33 cellular contexts compared by ENCODE assay signal in the genomic region with DNA sequence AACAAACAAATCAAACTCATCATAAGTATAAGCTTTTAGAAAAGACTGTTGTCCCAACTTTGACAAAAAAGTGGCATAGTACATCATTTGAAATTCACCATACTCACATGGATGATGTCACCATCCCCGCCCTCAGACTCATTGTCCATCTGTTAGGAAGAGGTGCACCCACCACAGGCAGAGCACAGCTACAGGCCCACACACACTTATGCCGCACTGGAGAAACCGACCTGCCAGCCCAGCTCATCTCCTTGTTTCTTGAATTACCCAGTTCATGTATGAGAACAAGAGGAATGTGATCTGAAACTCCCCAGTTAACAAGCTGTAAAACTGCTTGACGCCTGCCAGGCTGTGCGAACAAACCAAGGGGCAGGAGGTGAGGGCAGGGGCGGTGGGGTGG.
"Had no signal": no experiment of that assay in that cellular context is flagged by ENCODE, and none has a peak within 500 bp of the region (broad histone marks: within the 10 kb centered on the region; RNA-seq: fewer than 3 reads in every experiment).

No MANE protein-coding gene starts in this region.

- H3K36me3 Mint-ChIP-seq: activated CD4-positive, alpha-beta memory T cell treated with anti-CD3 and anti-CD28 coated beads for 36 hours; activated CD8-positive, alpha-beta memory T cell treated with anti-CD3 and anti-CD28 coated beads, Interleukin-2, amount 10 ng/mL, durations not matched to agents 7 days and 5 days; activated naive CD4-positive, alpha-beta T cell treated with anti-CD3 and anti-CD28 coated beads, Interleukin-2, amount 10 ng/mL, durations not matched to agents 7 days and 5 days; activated naive CD4-positive, alpha-beta T cell treated with anti-CD3 and anti-CD28 coated beads, Interleukin-2, amount 50 U/mL, for 24 hours; activated naive CD8-positive, alpha-beta T cell; activated naive CD8-positive, alpha-beta T cell treated with anti-CD3 and anti-CD28 coated beads, Interleukin-2, amount 10 ng/mL, durations not matched to agents 7 days and 5 days; brain had no signal

- H3K27ac ChIP-seq: ascending aorta, cardiac muscle cell, VCaP had no signal

- H3K4me3 ChIP-seq: ascending aorta, cardiac muscle cell had no signal

- H3K27me3 ChIP-seq: ascending aorta, cardiac muscle cell had no signal

- ATAC-seq: activated CD8-positive, alpha-beta memory T cell treated with anti-CD3 and anti-CD28 coated beads, Interleukin-2, amount 10 ng/mL, durations not matched to agents 7 days and 5 days; activated CD8-positive, alpha-beta T cell treated with anti-CD3 and anti-CD28 coated beads, Interleukin-2, amount 10 ng/mL, durations not matched to agents 7 days and 5 days; activated naive CD8-positive, alpha-beta T cell treated with anti-CD3 and anti-CD28 coated beads, Interleukin-2, amount 50 U/mL, for 24 hours had no signal

- DNase-seq: activated B cell treated with CpG ODN at 0.5 μM for 24 hours; activated CD4-positive, alpha-beta memory T cell treated with anti-CD3 and anti-CD28 coated beads for 36 hours; activated CD4-positive, alpha-beta T cell treated with anti-CD3 and anti-CD28 coated beads for 4 hours; activated CD4-positive, alpha-beta T cell treated with anti-CD3 and anti-CD28 coated beads, Interleukin-2, amount 10 ng/mL, durations not matched to agents 24 days and 14 days; activated CD4-positive, alpha-beta T cell treated with anti-CD3 and anti-CD28 coated beads, Interleukin-2, amount 50 U/mL, for 1 hour; activated CD4-positive, alpha-beta T cell treated with anti-CD3 and anti-CD28 coated beads, Interleukin-2, amount 50 U/mL, for 4 hours; activated CD4-positive, CD25-positive, alpha-beta regulatory T cell treated with anti-CD3 and anti-CD28 coated beads, Interleukin-2, amount 50 U/mL, for 72 hours; activated CD8-positive, alpha-beta memory T cell treated with anti-CD3 and anti-CD28 coated beads for 24 hours; activated CD8-positive, alpha-beta memory T cell treated with anti-CD3 and anti-CD28 coated beads, Interleukin-2, amount 10 ng/mL, durations not matched to agents 7 days and 5 days; activated CD8-positive, alpha-beta memory T cell treated with anti-CD3 and anti-CD28 coated beads, Interleukin-2, amount 50 U/mL, for 48 hours; activated CD8-positive, alpha-beta T cell treated with anti-CD3 and anti-CD28 coated beads, Interleukin-2, amount 10 ng/mL, durations not matched to agents 7 days and 5 days; activated effector memory CD4-positive, alpha-beta T cell treated with Interleukin-2 at 50 U/mL for 16 hours; activated gamma-delta T cell; activated naive CD4-positive, alpha-beta T cell treated with anti-CD3 and anti-CD28 coated beads, Interleukin-2, amount 10 ng/mL, durations not matched to agents 7 days and 5 days; activated naive CD4-positive, alpha-beta T cell treated with Interleukin-2 at 50 U/mL for 16 hours; activated naive CD8-positive, alpha-beta T cell treated with anti-CD3 and anti-CD28 coated beads, Interleukin-2, amount 10 ng/mL, durations not matched to agents 7 days and 5 days; activated naive CD8-positive, alpha-beta T cell treated with anti-CD3 and anti-CD28 coated beads, Interleukin-2, amount 50 U/mL, for 24 hours; activated T-cell treated with anti-CD3 and anti-CD28 coated beads, Interleukin-2, amount 50 U/mL, for 24 hours; activated T-cell treated with anti-CD3 and anti-CD28 coated beads, Interleukin-2, amount 50 U/mL, for 48 hours; caudate nucleus; T-helper 1 cell; T-helper 2 cell; T-helper 9 cell had no signal

- H3K4me3 Mint-ChIP-seq: activated B cell treated with CpG ODN at 0.5 μM for 24 hours; activated CD4-positive, alpha-beta memory T cell treated with anti-CD3 and anti-CD28 coated beads for 36 hours; activated CD4-positive, alpha-beta T cell treated with anti-CD3 and anti-CD28 coated beads, Interleukin-2, amount 10 ng/mL, durations not matched to agents 24 days and 14 days; activated CD8-positive, alpha-beta memory T cell treated with anti-CD3 and anti-CD28 coated beads, Interleukin-2, amount 10 ng/mL, durations not matched to agents 7 days and 5 days; activated CD8-positive, alpha-beta T cell treated with anti-CD3 and anti-CD28 coated beads, Interleukin-2, amount 10 ng/mL, durations not matched to agents 7 days and 5 days; activated naive CD4-positive, alpha-beta T cell treated with anti-CD3 and anti-CD28 coated beads, Interleukin-2, amount 10 ng/mL, durations not matched to agents 7 days and 5 days; activated naive CD4-positive, alpha-beta T cell treated with anti-CD3 and anti-CD28 coated beads, Interleukin-2, amount 50 U/mL, for 24 hours; activated naive CD8-positive, alpha-beta T cell; activated naive CD8-positive, alpha-beta T cell treated with anti-CD3 and anti-CD28 coated beads, Interleukin-2, amount 10 ng/mL, durations not matched to agents 7 days and 5 days; activated naive CD8-positive, alpha-beta T cell treated with anti-CD3 and anti-CD28 coated beads, Interleukin-2, amount 50 U/mL, for 24 hours; activated T-cell treated with anti-CD3 and anti-CD28 coated beads, Interleukin-2, amount 50 U/mL, for 24 hours; brain; central memory CD8-positive, alpha-beta T cell; T-helper 1 cell treated with Interleukin-12 subunit alpha and Interleukin-12 subunit beta and Interleukin-4 antibody, amounts not matched to agents 30 μg/mL and 1 μg/mL, for 36 hours; T-helper 2 cell treated with Interferon-gamma antibody and Interleukin-4, amounts not matched to agents 5 μg/mL and 100 μg/mL, for 36 hours had no signal

- H3K9me3 Mint-ChIP-seq: activated CD4-positive, alpha-beta T cell treated with anti-CD3 and anti-CD28 coated beads, Interleukin-2, amount 10 ng/mL, durations not matched to agents 24 days and 14 days; activated naive CD4-positive, alpha-beta T cell treated with anti-CD3 and anti-CD28 coated beads, Interleukin-2, amount 50 U/mL, for 24 hours had no signal

- H3K4me1 Mint-ChIP-seq: activated B cell treated with CpG ODN at 0.5 μM for 24 hours; activated CD4-positive, alpha-beta T cell treated with anti-CD3 and anti-CD28 coated beads, Interleukin-2, amount 10 ng/mL, durations not matched to agents 24 days and 14 days; activated naive CD4-positive, alpha-beta T cell treated with anti-CD3 and anti-CD28 coated beads, Interleukin-2, amount 10 ng/mL, durations not matched to agents 7 days and 5 days; activated naive CD4-positive, alpha-beta T cell treated with anti-CD3 and anti-CD28 coated beads, Interleukin-2, amount 50 U/mL, for 24 hours; activated naive CD8-positive, alpha-beta T cell treated with anti-CD3 and anti-CD28 coated beads, Interleukin-2, amount 10 ng/mL, durations not matched to agents 7 days and 5 days; activated naive CD8-positive, alpha-beta T cell treated with anti-CD3 and anti-CD28 coated beads, Interleukin-2, amount 50 U/mL, for 24 hours; brain; central memory CD8-positive, alpha-beta T cell had no signal

- H3K27ac Mint-ChIP-seq: activated B cell treated with CpG ODN at 0.5 μM for 24 hours; activated CD4-positive, alpha-beta memory T cell treated with anti-CD3 and anti-CD28 coated beads for 36 hours; activated CD4-positive, alpha-beta T cell treated with anti-CD3 and anti-CD28 coated beads, Interleukin-2, amount 10 ng/mL, durations not matched to agents 24 days and 14 days; activated CD8-positive, alpha-beta memory T cell treated with anti-CD3 and anti-CD28 coated beads, Interleukin-2, amount 10 ng/mL, durations not matched to agents 7 days and 5 days; activated CD8-positive, alpha-beta T cell treated with anti-CD3 and anti-CD28 coated beads, Interleukin-2, amount 10 ng/mL, durations not matched to agents 7 days and 5 days; activated naive CD4-positive, alpha-beta T cell treated with anti-CD3 and anti-CD28 coated beads, Interleukin-2, amount 10 ng/mL, durations not matched to agents 7 days and 5 days; activated naive CD4-positive, alpha-beta T cell treated with anti-CD3 and anti-CD28 coated beads, Interleukin-2, amount 50 U/mL, for 24 hours; activated naive CD8-positive, alpha-beta T cell; activated naive CD8-positive, alpha-beta T cell treated with anti-CD3 and anti-CD28 coated beads, Interleukin-2, amount 10 ng/mL, durations not matched to agents 7 days and 5 days; activated naive CD8-positive, alpha-beta T cell treated with anti-CD3 and anti-CD28 coated beads, Interleukin-2, amount 50 U/mL, for 24 hours; activated T-cell treated with anti-CD3 and anti-CD28 coated beads, Interleukin-2, amount 50 U/mL, for 24 hours; activated T-helper 2 cell treated with anti-CD3 and anti-CD28 coated beads, Interferon-gamma antibody, Interleukin-2, Interleukin-4, amounts not matched to agents 10 μg/mL and 5 μg/mL and 100 μg/mL, durations not matched to agents 14 hours and 24 hours and 36 hours; brain; T-helper 1 cell treated with Interleukin-12 subunit alpha and Interleukin-12 subunit beta and Interleukin-4 antibody, amounts not matched to agents 30 μg/mL and 1 μg/mL, for 36 hours; T-helper 2 cell treated with Interferon-gamma antibody and Interleukin-4, amounts not matched to agents 5 μg/mL and 100 μg/mL, for 36 hours had no signal

- H3K27me3 Mint-ChIP-seq: activated B cell treated with CpG ODN at 0.5 μM for 24 hours; activated CD4-positive, alpha-beta memory T cell treated with anti-CD3 and anti-CD28 coated beads for 36 hours; activated CD4-positive, alpha-beta T cell treated with anti-CD3 and anti-CD28 coated beads, Interleukin-2, amount 10 ng/mL, durations not matched to agents 24 days and 14 days; activated CD8-positive, alpha-beta memory T cell treated with anti-CD3 and anti-CD28 coated beads, Interleukin-2, amount 10 ng/mL, durations not matched to agents 7 days and 5 days; activated naive CD4-positive, alpha-beta T cell treated with anti-CD3 and anti-CD28 coated beads, Interleukin-2, amount 10 ng/mL, durations not matched to agents 7 days and 5 days; activated naive CD4-positive, alpha-beta T cell treated with anti-CD3 and anti-CD28 coated beads, Interleukin-2, amount 50 U/mL, for 24 hours; activated naive CD8-positive, alpha-beta T cell treated with anti-CD3 and anti-CD28 coated beads, Interleukin-2, amount 10 ng/mL, durations not matched to agents 7 days and 5 days; activated naive CD8-positive, alpha-beta T cell treated with anti-CD3 and anti-CD28 coated beads, Interleukin-2, amount 50 U/mL, for 24 hours; activated T-cell treated with anti-CD3 and anti-CD28 coated beads, Interleukin-2, amount 50 U/mL, for 24 hours; central memory CD8-positive, alpha-beta T cell had no signal
